13 cellular contexts compared by ENCODE assay signal in genomic region chr1:167518331-167518700, GRCh38. TPM values are rescaled to one million over a fixed set of nuclear protein-coding genes. Genes with fewer than 3 reads are reported as not detected.
DNase-seq lines count a peak whose midpoint lies in the region; FAIRE-seq and TF ChIP-seq lines count a peak whose summit lies in the region.
"Had no signal": no experiment of that assay in that cellular context is flagged by ENCODE, and none has a peak within 500 bp of the region (broad histone marks: within the 10 kb centered on the region; RNA-seq: fewer than 3 reads in every experiment).

TSS of gene CD247 (minus strand) at chr1:167518529. CDS start at chr1:167518465, 64 bp downstream.

- no peak within 1 kb of the TSS for H2BK120ac ChIP-seq in H1 (replicated peaks; ENCODE audit: low read depth, low read length)

- no peak for FAIRE-seq in H1 (lab: Jason Lieb, UNC)
- FAIRE-seq: keratinocyte, RCC 7860 had no signal

- POLR2A ChIA-PET in H1 (lab: Charles Lee; ENCODE audit: partially characterized antibody): no interaction called here

- H2BK20ac ChIP-seq in H1 (ENCODE audit: low read length): no peak within 1 kb of the TSS

- H3K4me3 ChIP-seq in Jurkat, Clone E6-1 (ENCODE audit: low read length): peak within 1 kb of the TSS; percentile 77
- H3K4me3 ChIP-seq in H1 (ENCODE audit: extremely low read depth in 1 of 4, insufficient read depth in 2 of 4, low read depth in 3 of 4, low read length in 4 of 4): no peak within 1 kb of the TSS

- DNase-seq in Jurkat, Clone E6-1 (ENCODE audit: low read depth, low spot score): peak; percentile 90
- DNase-seq in activated CD8-positive, alpha-beta memory T cell treated with anti-CD3 and anti-CD28 coated beads for 4 hours (ENCODE audit: low read depth in 2 of 2): peak; percentile 51 to 65
- DNase-seq in H1 (ENCODE audit: low read depth in 1 of 2, low spot score in 2 of 2): peak in 1 of 2 experiments; percentile 41
- DNase-seq in stimulated activated CD8-positive, alpha-beta memory T cell treated with anti-CD3 and anti-CD28 coated beads, Interleukin-15, amount 100 ng/mL, for 4 hours (ENCODE audit: low read depth in 2 of 2): peak; percentile 51 to 61
- DNase-seq in NCI-H1417 (lab: John Stamatoyannopoulos, UW): no peak
- DNase-seq in epidermal melanocyte (ENCODE audit: insufficient read length, low spot score): no peak
- DNase-seq in NCI-H524 treated with DMSO at 0.1 percent for 48 hours (lab: John Stamatoyannopoulos, UW): no peak
- DNase-seq in dedifferentiated amniotic fluid mesenchymal stem cell (ENCODE audit: extremely low spot score): no peak
- DNase-seq: cortex of kidney, DMS53 had no signal

- H2BK15ac ChIP-seq in H1 (ENCODE audit: low read length): no peak within 1 kb of the TSS; the same call in 1 of the 2 replicates

- H4K5ac ChIP-seq in H1 (ENCODE audit: insufficient read length, low read depth, low read length): no peak within 1 kb of the TSS

- no peak within 1 kb of the TSS for H3K56ac ChIP-seq in H1 (replicated peaks; ENCODE audit: insufficient read length, low read depth, low read length)

- H4K91ac ChIP-seq in H1 (replicated peaks; ENCODE audit: insufficient read length, low read length): no peak within 1 kb of the TSS

- H3K27me3 ChIP-seq in H1 (replicated peaks in 1 of 4; ENCODE audit: control insufficient read depth in 3 of 4, extremely low read depth in 1 of 4, insufficient read depth in 3 of 4, low read length in 3 of 4): no peaks in the 10 kb centered on the region

- WGBS in H1 (ENCODE audit: extremely low coverage in 1 of 2, insufficient coverage in 1 of 2, insufficient read length in 1 of 2, insufficient replicate concordance in 2 of 2, low coverage in 1 of 2, low lambda C conversion rate in 2 of 2, missing lambda C conversion rate in 1 of 2), 2 experiments: 92% methylated on average over 14 of the region's 14 CpGs; no CpG with 5 or more reads in 1 of the 2 experiments

- no peaks in the 10 kb centered on the region for H3K23me2 ChIP-seq in H1 (ENCODE audit: low read depth, low read length)

- peak within 1 kb of the TSS; percentile 36; the same call in 1 of the 2 replicates for H4K8ac ChIP-seq in H1 (ENCODE audit: extremely low read depth, insufficient read depth, low read length)

- no peak within 1 kb of the TSS for H2AK5ac ChIP-seq in H1 (ENCODE audit: low read depth, low read length)

- TF ChIP-seq RAD21 in H1 (IDR thresholded peaks at IDR 0.05 in 1 of 2, conservative IDR thresholded peaks at IDR 0.05 in 1 of 2; ENCODE audit: low read depth in 2 of 2, low read length in 2 of 2): no peak

- H3K23ac ChIP-seq in H1 (ENCODE audit: insufficient read length): no peak within 1 kb of the TSS

- no peaks in the 10 kb centered on the region for H3K79me2 ChIP-seq in H1 (ENCODE audit: control insufficient read depth in 1 of 2, insufficient read depth in 2 of 2, low read length in 2 of 2)

- no peaks in the 10 kb centered on the region for H3K36me3 ChIP-seq in H1 (ENCODE audit: control insufficient read depth in 2 of 4, insufficient read depth in 4 of 4, low read length in 3 of 4)

- no peak within 1 kb of the TSS for H3K14ac ChIP-seq in H1 (ENCODE audit: insufficient read length)

- no peaks in the 10 kb centered on the region for H3K4me1 ChIP-seq in H1 (replicated peaks in 1 of 4; ENCODE audit: control insufficient read depth in 3 of 4, insufficient read depth in 4 of 4, low read length in 3 of 4)

- H3K4ac ChIP-seq in H1 (replicated peaks; ENCODE audit: insufficient read length, low read depth, low read length): no peak within 1 kb of the TSS

- TF ChIP-seq CTCF in H1 (IDR thresholded peaks at IDR 0.05; ENCODE audit: control extremely low read depth in 1 of 3, insufficient read depth in 1 of 3, low read depth in 1 of 3, low read length in 3 of 3): no peak

- no peak within 1 kb of the TSS for H3K4me2 ChIP-seq in H1 (ENCODE audit: insufficient read depth in 1 of 2, low read depth in 2 of 2, low read length in 2 of 2)

- H3K9me3 ChIP-seq in H1 (ENCODE audit: insufficient read depth in 2 of 2, low read depth in 1 of 2, low read length in 1 of 2): no peaks in the 10 kb centered on the region

- no peak for TF ChIP-seq EP300 in H1 (IDR thresholded peaks at IDR 0.05; ENCODE audit: borderline replicate concordance in 1 of 2, low read depth in 2 of 2, low read length in 2 of 2)

- H3K79me1 ChIP-seq in H1 (ENCODE audit: low read depth, low read length): no peaks in the 10 kb centered on the region

- no peak for TF ChIP-seq POLR2A in H1 (IDR thresholded peaks at IDR 0.05; ENCODE audit: control extremely low read depth in 1 of 2, low read depth in 2 of 2, low read length in 2 of 2)

- H3K9ac ChIP-seq in H1 (replicated peaks in 1 of 4; ENCODE audit: extremely low read depth in 1 of 4, low read depth in 3 of 4, low read length in 3 of 4): no peak within 1 kb of the TSS

- no peak within 1 kb of the TSS for H3K27ac ChIP-seq in H1 (ENCODE audit: low read depth, low read length)

- no peaks in the 10 kb centered on the region for H4K20me1 ChIP-seq in H1 (replicated peaks in 1 of 2; ENCODE audit: control insufficient read depth in 1 of 2, insufficient read depth in 2 of 2, low read length in 2 of 2)

- H2BK5ac ChIP-seq in H1 (ENCODE audit: low read depth, low read length): no peak within 1 kb of the TSS

- no peak within 1 kb of the TSS for H2BK12ac ChIP-seq in H1 (ENCODE audit: low read depth, low read length)

- H3K18ac ChIP-seq in H1 (ENCODE audit: extremely low read depth, low read length): no peak within 1 kb of the TSS

- CTCF ChIA-PET in H1 (lab: Charles Lee; ENCODE audit: partially characterized antibody): interaction anchor here (1.0 to 8.3 kb wide), 7 partner anchors 9 to 169 kb away, joined by 3 to 43 read pairs (median 5); no protein-coding TSS in a partner anchor

- H2AFZ ChIP-seq in H1 (ENCODE audit: low read length): no peak within 1 kb of the TSS

TF ChIP-seq in H1, 55 proteins besides CTCF, POLR2A, EP300 and RAD21 (continues in another document):
- TF ChIP-seq ASH2L (IDR thresholded peaks at IDR 0.05; ENCODE audit: low read length) (no peak), GABPA (IDR thresholded peaks at IDR 0.05; ENCODE audit: borderline replicate concordance, insufficient read depth, low read length) (no peak)

RNA-seq across cellular contexts. Expression of gene CD247, which starts in this region (rescaled TPM):
- polyA plus RNA-seq in Jurkat, Clone E6-1 (2012; ENCODE audit: insufficient read depth, insufficient read length): 109 TPM
- total RNA-seq in H1 (2021; fragmentation: NEBNext Ultra II Directional; extraction: Animal tissue kit (Norgen Biotek cat#: 25700)): 1.7 and 2.2 TPM in 2 replicates
- polyA plus RNA-seq in H1 (2011; rRNA removed): 1.9 and 2.0 TPM in 2 replicates
- 2.1 TPM for polyA plus RNA-seq in H1 (2011; cell fraction: cytosol; rRNA removed)
- polyA plus RNA-seq in H1 (2011; cell fraction: nucleus; rRNA removed): 2.1 TPM
- polyA plus RNA-seq in H1 (2012, experiment 1 of 2): 1.8 to 3.6 TPM (median 2.1 TPM) in 4 replicates
- 1.2 TPM for polyA plus RNA-seq in H1 (2012, experiment 2 of 2)
- polyA plus RNA-seq in H1 (2013, experiment 1 of 2): 1.2 TPM
- polyA plus RNA-seq in H1 (2013, experiment 2 of 2): 1.4 TPM
- 0.71 and 0.95 TPM in 2 replicates for polyA minus RNA-seq in H1 (2011; rRNA and poly(A)+ RNA removed)
- polyA minus RNA-seq in H1 (2011; cell fraction: cytosol; rRNA and poly(A)+ RNA removed): 1.5 TPM
- 0.40 TPM for polyA minus RNA-seq in H1 (2011; cell fraction: nucleus; rRNA and poly(A)+ RNA removed)
- total RNA-seq: HT-29 had no signal
- polyA plus RNA-seq: keratinocyte had no signal

Comparison
In these comparisons a context has a peak if more than half of its experiments do, and no peak if none do; other contexts are left out.
1. DNase-seq: peak in Jurkat, Clone E6-1 (single experiment), activated CD8-positive, alpha-beta memory T cell treated with anti-CD3 and anti-CD28 coated beads for 4 hours (2 of 2) and stimulated activated CD8-positive, alpha-beta memory T cell treated with anti-CD3 and anti-CD28 coated beads, Interleukin-15, amount 100 ng/mL, for 4 hours (2 of 2); none in NCI-H1417 (0 of 3), epidermal melanocyte (single experiment), NCI-H524 treated with DMSO at 0.1 percent for 48 hours (single experiment) and dedifferentiated amniotic fluid mesenchymal stem cell (single experiment).